1 cellular context compared by ENCODE assay signal in genomic region chr19:3547301-3547731, GRCh38.
TF ChIP-seq lines count a peak whose summit lies in the region.

No MANE protein-coding gene starts in this region.

TF ChIP-seq in SK-N-SH, 30 proteins besides CTCF, POLR2A, EP300 and RAD21 (continued from another document):
- TF ChIP-seq USF2 (IDR thresholded peaks at IDR 0.05; ENCODE audit: borderline replicate concordance, low read depth, low read length) (no peak), MAX (IDR thresholded peaks at IDR 0.05; ENCODE audit: low read depth) (no peak), TEAD4 (IDR thresholded peaks at IDR 0.05; ENCODE audit: borderline replicate concordance, insufficient read depth) (no peak), RFX5 (IDR thresholded peaks at IDR 0.05; ENCODE audit: low read length) (no peak)
